In genomic region chr6:160071805-160072687, GRCh38 we compare ENCODE assay signal across 10 cellular contexts. TPM values are rescaled to one million over a fixed set of nuclear protein-coding genes. Genes with fewer than 3 reads are reported as not detected.
DNase-seq lines count a peak whose midpoint lies in the region; ATAC-seq and TF ChIP-seq lines count a peak whose summit lies in the region.
"Had no signal": no experiment of that assay in that cellular context is flagged by ENCODE, and none has a peak within 500 bp of the region (broad histone marks: within the 10 kb centered on the region; RNA-seq: fewer than 3 reads in every experiment).

No MANE protein-coding gene starts in this region.

- H3F3A ChIP-seq in neural cell (ENCODE audit: insufficient read depth, low read length, poor library complexity, severe bottlenecking) = no peaks in the 10 kb centered on the region

- H3K27me3 ChIP-seq in neural cell (ENCODE audit: insufficient read depth, low read depth, low read length) = no peaks in the 10 kb centered on the region

- no peaks in the 10 kb centered on the region for H3K9me3 Mint-ChIP-seq in activated CD4-positive, alpha-beta T cell treated with anti-CD3 and anti-CD28 coated beads, Interleukin-2, amount 10 ng/mL, durations not matched to agents 7 days and 5 days

- H3K4me1 Mint-ChIP-seq in activated CD4-positive, alpha-beta T cell treated with anti-CD3 and anti-CD28 coated beads, Interleukin-2, amount 10 ng/mL, durations not matched to agents 7 days and 5 days = peaks cover 40% of the 10 kb centered on the region

- H3K4me3 Mint-ChIP-seq in activated CD4-positive, alpha-beta T cell treated with anti-CD3 and anti-CD28 coated beads, Interleukin-2, amount 10 ng/mL, durations not matched to agents 7 days and 5 days = no peak overlapping the region

- no peak overlapping the region for H2AFZ ChIP-seq in neural cell (ENCODE audit: low read depth, low read length)

- no peaks in the 10 kb centered on the region for H3K27me3 Mint-ChIP-seq in activated CD4-positive, alpha-beta T cell treated with anti-CD3 and anti-CD28 coated beads, Interleukin-2, amount 10 ng/mL, durations not matched to agents 7 days and 5 days

- no peaks in the 10 kb centered on the region for H3K9me3 ChIP-seq in neural cell (ENCODE audit: low read length)

- peak overlapping the region; percentile 52 for H3K27ac Mint-ChIP-seq in activated CD4-positive, alpha-beta T cell treated with anti-CD3 and anti-CD28 coated beads, Interleukin-2, amount 10 ng/mL, durations not matched to agents 7 days and 5 days

- ATAC-seq in GM21723 (IDR thresholded peaks at IDR 0.05; ENCODE audit: unreplicated experiment) = no peak

- no peak overlapping the region for H3K4me2 ChIP-seq in neural cell (ENCODE audit: low read length)

- H4K20me1 ChIP-seq in neural cell (ENCODE audit: insufficient read depth) = no peaks in the 10 kb centered on the region

- POLR2A ChIA-PET in activated CD4-positive, alpha-beta T cell treated with anti-CD3 and anti-CD28 coated beads, Interleukin-2, amount 10 ng/mL, durations not matched to agents 7 days and 5 days (lab: Charles Lee) = no interaction called here

- no peak overlapping the region for H3K9ac ChIP-seq in neural cell (ENCODE audit: low read length)

- H3K79me2 ChIP-seq in neural cell (replicated peaks; ENCODE audit: insufficient read depth, low read length) = no peaks in the 10 kb centered on the region

- no peak for TF ChIP-seq EP300 in neural cell (conservative IDR thresholded peaks at IDR 0.05; ENCODE audit: poor library complexity, severe bottlenecking)

- no peak overlapping the region for H3K27ac ChIP-seq in neural cell (ENCODE audit: low read length)

- TF ChIP-seq CTCF in LNCaP clone FGC (IDR thresholded peaks at IDR 0.05; ENCODE audit: control insufficient read depth, extremely low read depth, insufficient read depth) (peak; percentile 27; the same call in 1 of the 2 replicates), cardiac fibroblast (IDR thresholded peaks at IDR 0.05; ENCODE audit: low read depth, low read length) (peak; percentile 28), neural cell (IDR thresholded peaks at IDR 0.05; ENCODE audit: poor library complexity, severe bottlenecking) (no peak)

- peaks cover 13% of the 10 kb centered on the region for H3K36me3 ChIP-seq in neural cell (ENCODE audit: insufficient read depth, low read length)

- DNase-seq in activated CD4-positive, alpha-beta T cell treated with anti-CD3 and anti-CD28 coated beads, Interleukin-2, amount 10 ng/mL, durations not matched to agents 7 days and 5 days = peak; percentile 11
- DNase-seq in activated CD4-positive, alpha-beta T cell treated with anti-CD3 and anti-CD28 coated beads, Interleukin-2, amount 50 U/mL, for 48 hours = no peak
- DNase-seq in LNCaP clone FGC (ENCODE audit: low read depth) (no peak), cardiac fibroblast (ENCODE audit: low read depth in 2 of 2) (peak; percentile 11 to 18), ureter (ENCODE audit: low spot score) (no peak), GDM1 (lab: John Stamatoyannopoulos, UW) (no peak)
- DNase-seq: NCI-H2029 treated with DMSO at 0.1 percent for 48 hours had no signal

- H3K36me3 Mint-ChIP-seq in activated CD4-positive, alpha-beta T cell treated with anti-CD3 and anti-CD28 coated beads, Interleukin-2, amount 10 ng/mL, durations not matched to agents 7 days and 5 days (ENCODE audit: low read depth) = peaks cover 73% of the 10 kb centered on the region

- H3K4me3 ChIP-seq in LNCaP clone FGC (ENCODE audit: low read depth, low read length) (no peak overlapping the region), cardiac fibroblast (replicated peaks in 1 of 2; ENCODE audit: low read depth in 2 of 2, low read length in 2 of 2) (no peak overlapping the region), neural cell (ENCODE audit: low read length) (no peak overlapping the region)

- H3K9me2 ChIP-seq in neural cell (ENCODE audit: insufficient read depth, low read length) = no peaks in the 10 kb centered on the region

- no peak for TF ChIP-seq RAD21 in neural cell (conservative IDR thresholded peaks at IDR 0.05)

- CTCF ChIA-PET in activated CD4-positive, alpha-beta T cell treated with anti-CD3 and anti-CD28 coated beads, Interleukin-2, amount 10 ng/mL, durations not matched to agents 7 days and 5 days (lab: Charles Lee) = interaction anchor here (0.7 to 0.9 kb wide), 2 partner anchors 17 to 313 kb away, joined by 3 read pairs; no protein-coding TSS in a partner anchor

TF ChIP-seq in neural cell, 6 proteins besides CTCF, POLR2A, EP300 and RAD21:
- TF ChIP-seq REST (IDR thresholded peaks at IDR 0.05; ENCODE audit: borderline replicate concordance) = no peak
- peak; percentile 21 for TF ChIP-seq SMC3 (conservative IDR thresholded peaks at IDR 0.05; ENCODE audit: poor library complexity)

RNA-seq across cellular contexts. Expression of gene SLC22A1, which starts 49.6 kb away (rescaled TPM):
- total RNA-seq in activated CD4-positive, alpha-beta T cell treated with anti-CD3 and anti-CD28 coated beads, Interleukin-2, amount 10 ng/mL, durations not matched to agents 7 days and 5 days = under 1 TPM; 0.25 to 0.67 TPM
- polyA plus RNA-seq in neural cell = 0.71 and 1.4 TPM in 2 replicates
- 0.97 and 1.2 TPM in 2 replicates for polyA minus RNA-seq in neural cell
- total RNA-seq in ureter = 1.2 TPM
- total RNA-seq: dermis microvascular lymphatic vessel endothelial cell had no signal

Comparison
In these comparisons a context has a peak if more than half of its experiments do, and no peak if none do; other contexts are left out.
1. DNase-seq: peak in activated CD4-positive, alpha-beta T cell treated with anti-CD3 and anti-CD28 coated beads, Interleukin-2, amount 10 ng/mL, durations not matched to agents 7 days and 5 days (single experiment) and cardiac fibroblast (2 of 2); none in activated CD4-positive, alpha-beta T cell treated with anti-CD3 and anti-CD28 coated beads, Interleukin-2, amount 50 U/mL, for 48 hours (0 of 2), LNCaP clone FGC (single experiment), ureter (single experiment) and GDM1 (single experiment).